ENCODE assay signal across 22 cellular contexts in genomic region chr6:157690441-157691210, GRCh38.
"Had no signal": no experiment of that assay in that cellular context is flagged by ENCODE, and none has a peak within 500 bp of the region (broad histone marks: within the 10 kb centered on the region; RNA-seq: fewer than 3 reads in every experiment).

No MANE protein-coding gene starts in this region.

- H3K27me3 ChIP-seq: neutrophil, ovary, right atrium auricular region, suprapubic skin, vagina had no signal

- H3K4me3 ChIP-seq: coronary artery, ovary, psoas muscle, right atrium auricular region, skin epidermis, suprapubic skin, vagina had no signal

- H3K27ac ChIP-seq: coronary artery, epithelial cell of prostate, neutrophil, ovary, psoas muscle, right atrium auricular region, skin epidermis, suprapubic skin, vagina had no signal

- ATAC-seq: activated T-cell treated with anti-CD3 and anti-CD28 coated beads, Interleukin-2, amount 50 U/mL, for 4 hours; left lobe of liver; naive thymus-derived CD8-positive, alpha-beta T cell; psoas muscle; stimulated activated naive CD8-positive, alpha-beta T cell treated with anti-CD3 and anti-CD28 coated beads, Interleukin-15, amount 100 ng/mL, for 72 hours; WTC11 had no signal

- H3K36me3 ChIP-seq: neutrophil, ovary, right atrium auricular region, suprapubic skin, vagina had no signal

- DNase-seq: activated naive CD4-positive, alpha-beta T cell; activated naive CD8-positive, alpha-beta T cell treated with anti-CD3 and anti-CD28 coated beads for 36 hours; activated T-cell treated with anti-CD3 and anti-CD28 coated beads, Interleukin-2, amount 50 U/mL, for 4 hours; amniotic stem cell; cerebellar nuclear complex; ovary; psoas muscle; stimulated activated CD4-positive, alpha-beta T cell treated with anti-CD3 and anti-CD28 coated beads, Interleukin-1b, Interleukin-23, amount 100 ng/mL, for 48 hours; stimulated activated naive CD8-positive, alpha-beta T cell treated with anti-CD3 and anti-CD28 coated beads, Interleukin-15, amount 100 ng/mL, for 72 hours; T1000; trophoblast cell had no signal

- H3K9me3 ChIP-seq: neutrophil, ovary, psoas muscle, right atrium auricular region, suprapubic skin, vagina had no signal

- FAIRE-seq: bronchial epithelial cell had no signal
